In the genomic region with DNA sequence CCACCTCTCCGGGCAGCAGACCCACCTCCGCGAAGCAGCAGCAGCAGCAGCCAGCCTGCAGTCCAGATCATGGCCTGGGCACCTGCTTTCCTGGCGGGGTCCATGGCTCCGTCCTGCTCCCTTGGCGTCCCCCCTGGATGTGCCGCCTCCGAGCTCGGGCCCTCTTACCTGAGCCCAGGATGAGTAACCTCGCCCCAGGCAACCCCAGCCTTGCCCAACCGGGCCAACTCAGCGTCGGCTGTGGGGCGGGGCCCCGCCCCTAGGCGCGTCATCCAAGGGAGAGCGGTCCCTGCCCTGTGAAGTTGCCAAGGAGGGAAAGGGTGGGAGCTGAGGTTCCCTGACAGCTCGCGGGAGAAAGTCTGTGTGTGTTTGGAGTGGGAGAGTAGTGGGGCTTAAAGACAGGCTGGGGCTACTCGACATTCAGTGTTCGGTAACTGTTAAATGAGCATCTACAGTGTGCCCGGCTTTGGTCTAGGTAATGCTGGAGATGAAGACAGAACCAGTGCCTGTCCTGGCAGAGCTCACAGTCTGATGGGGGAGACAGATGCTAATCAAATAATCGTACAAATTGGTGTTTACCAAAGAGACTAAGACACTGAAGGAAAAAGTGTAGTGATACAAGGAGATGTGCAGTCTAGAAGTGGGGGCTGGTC, we compare ENCODE assay signal across 8 cellular contexts. TPM values are rescaled to one million over a fixed set of nuclear protein-coding genes. Genes with fewer than 3 reads are reported as not detected.
DNase-seq lines count a peak whose midpoint lies in the region; ATAC-seq and TF ChIP-seq lines count a peak whose summit lies in the region.

Gene LYPD3 (minus strand): TSS at position 141 of the 653 bp plus-strand sequence. CDS start 37 bp downstream, at position 104.

- H3K4me2 ChIP-seq in OCI-LY7 (ENCODE audit: low read length) (peak within 1 kb of the TSS; percentile 91), neuronal stem cell (ENCODE audit: insufficient read depth, low read length, poor library complexity, severe bottlenecking) (peak within 1 kb of the TSS; percentile 76)

- peak within 1 kb of the TSS; percentile 93 for H3K4me3 Mint-ChIP-seq in CD8-positive, alpha-beta T cell

- H3K79me1 ChIP-seq in neuronal stem cell (ENCODE audit: low read depth, low read length): no peaks in the 10 kb centered on the region

- H2AK5ac ChIP-seq in neuronal stem cell (ENCODE audit: low read depth, low read length): peak within 1 kb of the TSS; percentile 13

- TF ChIP-seq CTCF in CD8-positive, alpha-beta T cell (IDR thresholded peaks at IDR 0.05): no peak
- no peak for TF ChIP-seq CTCF in OCI-LY7 (conservative IDR thresholded peaks at IDR 0.05; ENCODE audit: low read length)

- no TSS peak for BruUV-seq in OCI-LY7 (replicated peaks; lab: Mats Ljungman, UMichigan)

- H3K4me1 ChIP-seq in CD8-positive, alpha-beta T cell (ENCODE audit: insufficient read depth, low read length): peaks cover 48% of the 10 kb centered on the region
- H3K4me1 ChIP-seq in OCI-LY7 (ENCODE audit: insufficient read depth, low read length, poor library complexity, severe bottlenecking) (peaks cover 13% of the 10 kb centered on the region), neuronal stem cell (ENCODE audit: control insufficient read depth in 2 of 2, insufficient read depth in 1 of 2, low read depth in 1 of 2, low read length in 2 of 2) (peaks cover 4 to 13% of the 10 kb centered on the region in 2 donors)

- WGBS in neuronal stem cell (ENCODE audit: extremely low coverage in 2 of 2, insufficient read length in 2 of 2, insufficient replicate concordance in 1 of 2), 2 donors: no CpG with 5 or more reads among the region's 24 CpGs

- peak within 1 kb of the TSS; percentile 98 for H3K27ac Mint-ChIP-seq in CD8-positive, alpha-beta T cell

- no peaks in the 10 kb centered on the region for H3K9me3 ChIP-seq in CD8-positive, alpha-beta T cell (ENCODE audit: low read length)
- H3K9me3 ChIP-seq in OCI-LY7 (ENCODE audit: low read length) (no peaks in the 10 kb centered on the region), neuronal stem cell (replicated peaks in 1 of 2; ENCODE audit: control insufficient read depth in 2 of 2, insufficient read depth in 1 of 2, low read depth in 1 of 2, low read length in 2 of 2) (peaks cover 0 to 2% of the 10 kb centered on the region in 2 donors)

- peak within 1 kb of the TSS; percentile 95; the same call in 1 of the 2 replicates for H2AFZ ChIP-seq in OCI-LY7 (ENCODE audit: low read length)
- H2AFZ ChIP-seq in neuronal stem cell (ENCODE audit: low read length): peak within 1 kb of the TSS; percentile 98

- H2BK12ac ChIP-seq in neuronal stem cell (ENCODE audit: low read length): no peak within 1 kb of the TSS

- H3K9me3 Mint-ChIP-seq in CD8-positive, alpha-beta T cell: no peaks in the 10 kb centered on the region

- POLR2A ChIA-PET in CD8-positive, alpha-beta T cell (lab: Charles Lee): interaction anchor here (1.1 to 3.7 kb wide), 4 partner anchors 11 to 39 kb away, joined by 3 to 50 read pairs (median 26); partner anchors contain the start of gene PHLDB3
- POLR2A ChIA-PET in OCI-LY7 (lab: Charles Lee): interaction anchor here (0.6 kb wide), 1 partner anchor 259 kb away, joined by 5 read pairs; no protein-coding TSS in a partner anchor

- no peak within 1 kb of the TSS for H3K9ac ChIP-seq in neuronal stem cell (ENCODE audit: low read depth, low read length, poor library complexity)

- CTCF ChIA-PET in CD8-positive, alpha-beta T cell (lab: Charles Lee): interaction anchor here (1.0 to 4.3 kb wide), 6 partner anchors 19 to 129 kb away, joined by 3 to 40 read pairs (median 6); no protein-coding TSS in a partner anchor
- CTCF ChIA-PET in OCI-LY7 (lab: Charles Lee; ENCODE audit: unreplicated experiment): no interaction called here

- H2BK15ac ChIP-seq in neuronal stem cell (ENCODE audit: low read length): peak within 1 kb of the TSS; percentile 52

- peak in 1 of 7 experiments; percentile 34 for DNase-seq in CD8-positive, alpha-beta T cell
- DNase-seq in OCI-LY7 (ENCODE audit: low spot score): no peak
- peak; percentile 34 to 76 for DNase-seq in erythroblast (lab: John Stamatoyannopoulos, UW)
- no peak for DNase-seq in neuronal stem cell (ENCODE audit: low spot score)
- no peak for DNase-seq in NCI-H2196 (lab: John Stamatoyannopoulos, UW; ENCODE audit: unreplicated experiment)
- no peak for DNase-seq in NCI-H1048 (lab: John Stamatoyannopoulos, UW)

- H3K36me3 ChIP-seq in CD8-positive, alpha-beta T cell (ENCODE audit: insufficient read depth, low read length): no peaks in the 10 kb centered on the region
- H3K36me3 ChIP-seq in OCI-LY7 (ENCODE audit: insufficient read depth, low read length) (no peaks in the 10 kb centered on the region), neuronal stem cell (replicated peaks in 1 of 2; ENCODE audit: control insufficient read depth in 2 of 2, insufficient read depth in 2 of 2, low read length in 2 of 2) (no peaks in the 10 kb centered on the region)

- no peaks in the 10 kb centered on the region for H4K20me1 ChIP-seq in OCI-LY7 (ENCODE audit: insufficient read depth, low read length)

- H3K23ac ChIP-seq in neuronal stem cell (ENCODE audit: low read depth, low read length, poor library complexity): no peak within 1 kb of the TSS

- no peaks in the 10 kb centered on the region for H3K9me2 ChIP-seq in OCI-LY7 (ENCODE audit: insufficient read depth, low read length)

- no peak within 1 kb of the TSS for H3K4ac ChIP-seq in neuronal stem cell (ENCODE audit: low read length)

- peak within 1 kb of the TSS; percentile 50 for H4K91ac ChIP-seq in neuronal stem cell (ENCODE audit: low read depth, low read length, poor library complexity)

- H3K4me3 ChIP-seq in CD8-positive, alpha-beta T cell (ENCODE audit: low read depth, low read length): peak within 1 kb of the TSS; percentile 89
- H3K4me3 ChIP-seq in OCI-LY7 (ENCODE audit: low read depth, low read length, poor library complexity, severe bottlenecking) (peak within 1 kb of the TSS; percentile 70), neuronal stem cell (ENCODE audit: low read length in 2 of 2) (peak within 1 kb of the TSS; percentile 74 to 88)

- H3K27me3 ChIP-seq in CD8-positive, alpha-beta T cell (ENCODE audit: insufficient read depth, low read length): no peaks in the 10 kb centered on the region
- peaks cover 6 to 43% (median 28%) of the 10 kb centered on the region in 3 experiments for H3K27me3 ChIP-seq in neuronal stem cell (ENCODE audit: control insufficient read depth in 3 of 3, insufficient read depth in 3 of 3, low read depth in 1 of 3, low read length in 3 of 3)

- H3K18ac ChIP-seq in neuronal stem cell (ENCODE audit: low read length): peak within 1 kb of the TSS; percentile 6

- ATAC-seq in CD8-positive, alpha-beta T cell: no peak
- ATAC-seq in HG03460 (IDR thresholded peaks at IDR 0.05; ENCODE audit: unreplicated experiment): no peak
- ATAC-seq in HG03108 (IDR thresholded peaks at IDR 0.05; ENCODE audit: unreplicated experiment): no peak

- no peaks in the 10 kb centered on the region for H3K79me2 ChIP-seq in OCI-LY7 (ENCODE audit: insufficient read depth, low read depth, low read length)

- peak within 1 kb of the TSS; percentile 91 for H3K27ac ChIP-seq in CD8-positive, alpha-beta T cell (ENCODE audit: low read depth, low read length)
- no peak within 1 kb of the TSS for H3K27ac ChIP-seq in OCI-LY7 (ENCODE audit: low read depth, low read length, poor library complexity, severe bottlenecking)
- H3K27ac ChIP-seq in neuronal stem cell (replicated peaks; ENCODE audit: low read length): no peak within 1 kb of the TSS

- intact Hi-C loops in CD8-positive, alpha-beta T cell (cut with DNase I, micrococcal nuclease): loop anchor here (10.0 kb wide), 2 partner anchors 289 to 319 kb away; partner anchors contain the start of genes KCNN4 (in 1 of the 2) and SMG9 (in 1 of the 2)
- intact Hi-C loops in OCI-LY7 (cut with micrococcal nuclease; ENCODE audit: unreplicated experiment): no loop called here

- no peaks in the 10 kb centered on the region for H3K27me3 Mint-ChIP-seq in CD8-positive, alpha-beta T cell (ENCODE audit: low read depth)

- no peak within 1 kb of the TSS for H3K14ac ChIP-seq in neuronal stem cell (ENCODE audit: low read length)

- peaks cover 70% of the 10 kb centered on the region for H3K4me1 Mint-ChIP-seq in CD8-positive, alpha-beta T cell (ENCODE audit: low read depth)

- peaks cover 9% of the 10 kb centered on the region for H3K36me3 Mint-ChIP-seq in CD8-positive, alpha-beta T cell

- no peak for TF ChIP-seq POLR2A in erythroblast (IDR thresholded peaks at IDR 0.05; ENCODE audit: low read length)

- peak within 1 kb of the TSS; percentile 55 for H2BK5ac ChIP-seq in neuronal stem cell (ENCODE audit: low read length)

- no peak within 1 kb of the TSS for H4K8ac ChIP-seq in neuronal stem cell (ENCODE audit: low read depth, low read length)

- no peak within 1 kb of the TSS for H2BK120ac ChIP-seq in neuronal stem cell (ENCODE audit: low read depth, low read length)

RNA-seq across cellular contexts. Expression of gene LYPD3, which starts in this region (rescaled TPM):
- 10 to 100 TPM; 70.0 to 72.3 TPM for total RNA-seq in CD8-positive, alpha-beta T cell
- not detected in 2 replicates for total RNA-seq in OCI-LY7 (2014; rRNA removed; shearing (Covaris generic))
- 0.42 TPM in 1 of 2 replicates, not detected in the other for total RNA-seq in OCI-LY7 (2022)
- polyA plus RNA-seq in neuronal stem cell (2013, experiment 1 of 2): 0.59 TPM
- polyA plus RNA-seq in neuronal stem cell (2013, experiment 2 of 2): 0.68 TPM

Comparison
In these comparisons a context has a peak if more than half of its experiments do, and no peak if none do; other contexts are left out.
1. RNA of gene LYPD3 (total RNA-seq): 70.0 to 72.3 TPM in CD8-positive, alpha-beta T cell; 0.42 TPM in OCI-LY7; every median in the first group is over 10 times any median in the second.
2. DNase-seq: peak in erythroblast (2 of 2); none in OCI-LY7 (single experiment), neuronal stem cell (single experiment), NCI-H2196 (single experiment) and NCI-H1048 (single experiment).
3. Peak in every context shown above with its lines, with median percentiles within 50 percentile points of each other: H3K4me3 ChIP-seq.